34 cellular contexts compared by ENCODE assay signal in the genomic region with DNA sequence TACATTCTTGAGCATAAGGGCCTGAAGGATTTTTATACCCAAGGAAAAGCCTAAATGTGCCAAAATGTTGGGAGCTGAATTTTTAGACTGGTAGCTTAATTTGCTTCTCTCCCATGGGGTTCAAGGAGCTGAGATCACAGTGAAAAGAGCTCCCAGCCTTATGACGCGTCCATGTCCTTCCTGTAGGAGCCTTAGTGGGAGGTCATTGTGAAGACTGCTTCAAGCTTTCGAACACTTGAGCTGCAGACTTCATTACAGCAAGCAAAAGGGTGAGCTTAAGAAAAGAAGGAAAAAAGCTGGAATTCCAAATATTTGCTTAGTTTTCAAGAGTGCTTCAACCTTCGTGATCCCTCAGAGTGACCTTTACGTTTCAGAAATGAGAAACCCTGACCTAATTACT.
"Had no signal": no experiment of that assay in that cellular context is flagged by ENCODE, and none has a peak within 500 bp of the region (broad histone marks: within the 10 kb centered on the region; RNA-seq: fewer than 3 reads in every experiment).

No MANE protein-coding gene starts in this region.

- H3K36me3 ChIP-seq: ascending aorta, cardiac muscle cell, MG63, Peyer's patch, WERI-Rb-1 had no signal

- H3K27ac ChIP-seq: ascending aorta, cardiac muscle cell, Peyer's patch, WERI-Rb-1 had no signal

- H3K9me3 Mint-ChIP-seq: activated CD4-positive, alpha-beta memory T cell treated with anti-CD3 and anti-CD28 coated beads for 36 hours; activated naive CD8-positive, alpha-beta T cell treated with anti-CD3 and anti-CD28 coated beads, Interleukin-2, amount 10 ng/mL, durations not matched to agents 7 days and 5 days; activated T-cell treated with anti-CD3 and anti-CD28 coated beads, Interleukin-2, amount 50 U/mL, for 72 hours; activated T-helper 17 cell treated with anti-CD3 and anti-CD28 coated beads, Interleukin-2, amount 50 U/mL, for 72 hours; central memory CD8-positive, alpha-beta T cell had no signal

- H3K4me3 Mint-ChIP-seq: activated CD4-positive, alpha-beta memory T cell treated with anti-CD3 and anti-CD28 coated beads for 36 hours; activated CD4-positive, alpha-beta T cell treated with anti-CD3 and anti-CD28 coated beads for 36 hours; activated naive CD8-positive, alpha-beta T cell treated with anti-CD3 and anti-CD28 coated beads, Interleukin-2, amount 10 ng/mL, durations not matched to agents 7 days and 5 days; activated T-cell treated with anti-CD3 and anti-CD28 coated beads, Interleukin-2, amount 50 U/mL, for 72 hours; activated T-helper 17 cell treated with anti-CD3 and anti-CD28 coated beads, Interleukin-2, amount 50 U/mL, for 72 hours; central memory CD8-positive, alpha-beta T cell had no signal

- H3K36me3 Mint-ChIP-seq: activated CD4-positive, alpha-beta memory T cell treated with anti-CD3 and anti-CD28 coated beads for 36 hours; activated naive CD8-positive, alpha-beta T cell treated with anti-CD3 and anti-CD28 coated beads, Interleukin-2, amount 10 ng/mL, durations not matched to agents 7 days and 5 days had no signal

- H3K4me3 ChIP-seq: ascending aorta, cardiac muscle cell, MG63, Peyer's patch had no signal

- H3K4me1 Mint-ChIP-seq: activated CD4-positive, alpha-beta T cell treated with anti-CD3 and anti-CD28 coated beads for 36 hours; activated naive CD8-positive, alpha-beta T cell treated with anti-CD3 and anti-CD28 coated beads, Interleukin-2, amount 10 ng/mL, durations not matched to agents 7 days and 5 days; activated T-helper 17 cell treated with anti-CD3 and anti-CD28 coated beads, Interleukin-2, amount 50 U/mL, for 72 hours; central memory CD8-positive, alpha-beta T cell had no signal

- H3K27ac Mint-ChIP-seq: activated CD4-positive, alpha-beta memory T cell treated with anti-CD3 and anti-CD28 coated beads for 36 hours; activated CD4-positive, alpha-beta T cell treated with anti-CD3 and anti-CD28 coated beads for 36 hours; activated naive CD8-positive, alpha-beta T cell treated with anti-CD3 and anti-CD28 coated beads, Interleukin-2, amount 10 ng/mL, durations not matched to agents 7 days and 5 days; activated T-cell treated with anti-CD3 and anti-CD28 coated beads, Interleukin-2, amount 50 U/mL, for 72 hours; activated T-helper 17 cell treated with anti-CD3 and anti-CD28 coated beads, Interleukin-2, amount 50 U/mL, for 72 hours had no signal

- ATAC-seq: activated CD4-positive, alpha-beta T cell treated with anti-CD3 and anti-CD28 coated beads for 36 hours; activated T-cell treated with anti-CD3 and anti-CD28 coated beads, Interleukin-2, amount 50 U/mL, for 72 hours; activated T-helper 17 cell treated with anti-CD3 and anti-CD28 coated beads, Interleukin-2, amount 50 U/mL, for 72 hours; PC-3 had no signal

- DNase-seq: activated CD4-positive, alpha-beta memory T cell treated with anti-CD3 and anti-CD28 coated beads for 36 hours; activated CD4-positive, alpha-beta T cell treated with anti-CD3 and anti-CD28 coated beads for 36 hours; activated CD4-positive, alpha-beta T cell treated with anti-CD3 and anti-CD28 coated beads, Interleukin-2, amount 50 U/mL, for 1 hour; activated CD8-positive, alpha-beta memory T cell treated with anti-CD3 and anti-CD28 coated beads, Interleukin-2, amount 50 U/mL, for 4 hours; activated effector memory CD4-positive, alpha-beta T cell treated with anti-CD3 and anti-CD28 coated beads, Interleukin-2, amount 50 U/mL, for 16 hours; activated naive CD4-positive, alpha-beta T cell; activated naive CD4-positive, alpha-beta T cell treated with anti-CD3 and anti-CD28 coated beads, Interleukin-2, amount 50 U/mL, for 16 hours; activated naive CD8-positive, alpha-beta T cell treated with anti-CD3 and anti-CD28 coated beads, Interleukin-2, amount 10 ng/mL, durations not matched to agents 7 days and 5 days; activated T-cell treated with anti-CD3 and anti-CD28 coated beads, Interleukin-2, amount 50 U/mL, for 1 hour; activated T-cell treated with anti-CD3 and anti-CD28 coated beads, Interleukin-2, amount 50 U/mL, for 72 hours; amygdala; Kasumi-1; KG1; MG63; NCI-H1048; NCI-H1105 treated with DMSO at 0.1 percent for 48 hours; NCI-H1436; NCI-H1694; NCI-H1930; NCI-H2081 treated with DMSO at 0.1 percent for 48 hours; NCI-H345; NCI-H524 treated with DMSO at 0.1 percent for 48 hours; PC-3; Peyer's patch; Right ventricle myocardium superior; SW 1271; T-helper 1 cell; T-helper 2 cell; T-helper 9 cell; WERI-Rb-1 had no signal

- H3K27me3 ChIP-seq: ascending aorta, cardiac muscle cell, MG63, Peyer's patch had no signal

- H3K9me3 ChIP-seq: ascending aorta, MG63, Peyer's patch had no signal

- H3K4me1 ChIP-seq: ascending aorta, Peyer's patch had no signal
